ENCODE assay signal across 23 cellular contexts in the genomic region with DNA sequence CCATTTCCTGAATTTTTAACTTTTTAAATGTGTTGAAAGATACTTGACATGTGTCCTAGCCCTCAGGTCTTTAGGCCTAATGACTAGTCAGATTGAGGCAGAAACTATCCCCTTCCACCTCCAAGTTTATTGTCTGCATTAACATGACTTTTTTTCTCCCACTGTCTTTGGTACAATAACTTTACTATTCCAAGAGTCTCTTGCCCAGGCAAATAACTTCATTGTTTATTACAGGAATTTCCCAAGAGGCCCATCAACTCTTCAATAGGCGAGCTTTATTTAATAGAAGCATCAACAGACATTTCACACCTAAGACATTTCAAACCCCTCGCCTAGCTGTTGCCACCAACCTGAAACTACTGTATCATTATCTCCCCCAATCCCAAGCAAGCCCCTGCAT.
"Had no signal": no experiment of that assay in that cellular context is flagged by ENCODE, and none has a peak within 500 bp of the region (broad histone marks: within the 10 kb centered on the region; RNA-seq: fewer than 3 reads in every experiment).

No MANE protein-coding gene starts in this region.

- H3K4me3 Mint-ChIP-seq: activated CD4-positive, alpha-beta T cell treated with anti-CD3 and anti-CD28 coated beads, Interleukin-2, amount 10 ng/mL, durations not matched to agents 7 days and 5 days; activated CD8-positive, alpha-beta memory T cell treated with anti-CD3 and anti-CD28 coated beads, Interleukin-2, amount 10 ng/mL, durations not matched to agents 7 days and 5 days; activated CD8-positive, alpha-beta T cell treated with anti-CD3 and anti-CD28 coated beads for 36 hours had no signal

- H3K27me3 Mint-ChIP-seq: activated CD4-positive, alpha-beta T cell treated with anti-CD3 and anti-CD28 coated beads, Interleukin-2, amount 10 ng/mL, durations not matched to agents 7 days and 5 days; activated CD8-positive, alpha-beta memory T cell treated with anti-CD3 and anti-CD28 coated beads, Interleukin-2, amount 10 ng/mL, durations not matched to agents 7 days and 5 days; activated CD8-positive, alpha-beta T cell treated with anti-CD3 and anti-CD28 coated beads for 36 hours had no signal

- ATAC-seq: activated CD8-positive, alpha-beta memory T cell treated with anti-CD3 and anti-CD28 coated beads, Interleukin-2, amount 10 ng/mL, durations not matched to agents 7 days and 5 days; left cardiac atrium; mucosa of descending colon; right cardiac atrium; stimulated activated naive CD8-positive, alpha-beta T cell treated with anti-CD3 and anti-CD28 coated beads, Interleukin-15, Interleukin-2, amounts not matched to agents 100 U/mL and 50 U/mL, for 24 hours had no signal

- H3K27ac Mint-ChIP-seq: activated CD4-positive, alpha-beta T cell treated with anti-CD3 and anti-CD28 coated beads, Interleukin-2, amount 10 ng/mL, durations not matched to agents 7 days and 5 days; activated CD8-positive, alpha-beta memory T cell treated with anti-CD3 and anti-CD28 coated beads, Interleukin-2, amount 10 ng/mL, durations not matched to agents 7 days and 5 days; activated CD8-positive, alpha-beta T cell treated with anti-CD3 and anti-CD28 coated beads for 36 hours; activated naive CD4-positive, alpha-beta T cell treated with anti-CD3 and anti-CD28 coated beads, Interleukin-2, amount 50 U/mL, for 72 hours had no signal

- DNase-seq: activated CD4-positive, alpha-beta T cell treated with anti-CD3 and anti-CD28 coated beads, Interleukin-2, amount 10 ng/mL, durations not matched to agents 7 days and 5 days; activated CD4-positive, CD25-positive, alpha-beta regulatory T cell treated with anti-CD3 and anti-CD28 coated beads, Interleukin-2, amount 50 U/mL, for 72 hours; activated CD8-positive, alpha-beta memory T cell treated with anti-CD3 and anti-CD28 coated beads, Interleukin-2, amount 10 ng/mL, durations not matched to agents 7 days and 5 days; activated CD8-positive, alpha-beta T cell treated with anti-CD3 and anti-CD28 coated beads for 36 hours; activated T-cell treated with anti-CD3 and anti-CD28 coated beads for 4 hours; central memory CD4-positive, alpha-beta T cell; dermis blood vessel endothelial cell; effector memory CD4-positive, alpha-beta T cell; head of caudate nucleus; islet precursor cell; left cardiac atrium; mesendoderm; mucosa of descending colon; right cardiac atrium; stimulated activated CD4-positive, alpha-beta T cell treated with anti-CD3 and anti-CD28 coated beads, Interleukin-12 subunit alpha, Interleukin-12 subunit beta, amount 100 ng/mL, for 4 hours; stimulated activated CD4-positive, alpha-beta T cell treated with anti-CD3 and anti-CD28 coated beads, Interleukin-4, amount 100 ng/mL, for 4 hours; stimulated activated naive CD8-positive, alpha-beta T cell treated with anti-CD3 and anti-CD28 coated beads, Interleukin-15, Interleukin-2, amounts not matched to agents 100 U/mL and 50 U/mL, for 24 hours; tibial artery had no signal

- H3K9me3 Mint-ChIP-seq: activated CD4-positive, alpha-beta T cell treated with anti-CD3 and anti-CD28 coated beads, Interleukin-2, amount 10 ng/mL, durations not matched to agents 7 days and 5 days; activated CD8-positive, alpha-beta T cell treated with anti-CD3 and anti-CD28 coated beads for 36 hours; activated naive CD4-positive, alpha-beta T cell treated with anti-CD3 and anti-CD28 coated beads, Interleukin-2, amount 50 U/mL, for 72 hours had no signal

- H3K27me3 ChIP-seq: ascending aorta, neutrophil, tibial artery had no signal

- H3K36me3 ChIP-seq: ascending aorta had no signal

- H3K27ac ChIP-seq: ascending aorta, neutrophil, parathyroid adenoma, tibial artery, VCaP had no signal

- H3K9me3 ChIP-seq: ascending aorta, mucosa of descending colon, neutrophil, tibial artery had no signal

- H3K4me3 ChIP-seq: ascending aorta, mucosa of descending colon, tibial artery had no signal

- H3K36me3 Mint-ChIP-seq: activated CD8-positive, alpha-beta memory T cell treated with anti-CD3 and anti-CD28 coated beads, Interleukin-2, amount 10 ng/mL, durations not matched to agents 7 days and 5 days; activated naive CD4-positive, alpha-beta T cell treated with anti-CD3 and anti-CD28 coated beads, Interleukin-2, amount 50 U/mL, for 72 hours had no signal
